Comparison of ENCODE assay signal across 15 cellular contexts in the genomic region with DNA sequence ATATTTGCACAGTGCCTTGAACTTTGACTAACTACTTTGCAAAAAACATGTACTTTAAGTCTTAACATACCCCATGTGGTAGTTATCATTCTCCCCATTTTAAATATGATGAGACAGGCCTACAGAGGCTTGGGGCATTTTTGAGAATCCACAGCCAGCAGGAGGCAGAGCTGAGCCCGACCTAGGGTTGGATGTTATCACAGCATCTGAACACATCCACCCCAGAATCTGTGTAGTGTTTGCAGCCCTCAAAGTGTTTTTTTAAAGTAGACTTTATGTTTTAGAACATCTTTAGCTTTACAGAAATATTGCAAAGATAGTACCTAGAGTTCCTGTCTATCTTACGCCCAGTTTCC. TPM values are rescaled to one million over a fixed set of nuclear protein-coding genes. Genes with fewer than 3 reads are reported as not detected.
DNase-seq lines count a peak whose midpoint lies in the region; ATAC-seq, FAIRE-seq and TF ChIP-seq lines count a peak whose summit lies in the region.
"Had no signal": no experiment of that assay in that cellular context is flagged by ENCODE, and none has a peak within 500 bp of the region (broad histone marks: within the 10 kb centered on the region; RNA-seq: fewer than 3 reads in every experiment).

No MANE protein-coding gene starts in this region.

- H3K79me2 ChIP-seq in neural progenitor cell (ENCODE audit: low read depth) = no peaks in the 10 kb centered on the region

- H3K9me3 Mint-ChIP-seq in neural progenitor cell = no peaks in the 10 kb centered on the region
- H3K9me3 Mint-ChIP-seq: activated T-helper 2 cell treated with anti-CD3 and anti-CD28 coated beads, Interferon-gamma antibody, Interleukin-2, Interleukin-4, amounts not matched to agents 10 μg/mL and 5 μg/mL and 100 μg/mL, durations not matched to agents 14 hours and 24 hours and 36 hours; central memory CD8-positive, alpha-beta T cell; nephron had no signal

- no peak for ATAC-seq in left ventricle myocardium superior

- intact Hi-C loops in left ventricle myocardium superior (cut with micrococcal nuclease) = no loop called here

- no peaks in the 10 kb centered on the region for H3K9me3 ChIP-seq in neural progenitor cell (ENCODE audit: low read depth)
- H3K9me3 ChIP-seq: spleen, tibial nerve had no signal

- H3K9ac ChIP-seq in neural progenitor cell = no peak overlapping the region

- H3K27ac Mint-ChIP-seq in neural progenitor cell = no peak overlapping the region
- H3K27ac Mint-ChIP-seq: activated T-helper 2 cell treated with anti-CD3 and anti-CD28 coated beads, Interferon-gamma antibody, Interleukin-2, Interleukin-4, amounts not matched to agents 10 μg/mL and 5 μg/mL and 100 μg/mL, durations not matched to agents 14 hours and 24 hours and 36 hours; nephron had no signal

- H2AFZ ChIP-seq in neural progenitor cell (replicated peaks) = no peak overlapping the region

- H3K36me3 Mint-ChIP-seq in neural progenitor cell = no peaks in the 10 kb centered on the region

- H3K4me2 ChIP-seq in neural progenitor cell = no peak overlapping the region

- no peak for FAIRE-seq in bronchial epithelial cell (lab: Jason Lieb, UNC)
- FAIRE-seq: kidney had no signal

- H3K4me3 ChIP-seq in LNCaP clone FGC (ENCODE audit: low read depth, low read length) = no peak overlapping the region
- H3K4me3 ChIP-seq in bronchial epithelial cell (ENCODE audit: low read depth, low read length) = no peak overlapping the region
- H3K4me3 ChIP-seq in neural progenitor cell = no peak overlapping the region
- H3K4me3 ChIP-seq: spleen, tibial nerve had no signal

- H3K4me1 ChIP-seq in neural progenitor cell = no peaks in the 10 kb centered on the region
- H3K4me1 ChIP-seq: spleen, tibial nerve had no signal

- peaks cover 10% of the 10 kb centered on the region for H3K27me3 Mint-ChIP-seq in neural progenitor cell (ENCODE audit: insufficient read depth, low read depth)

- H3K36me3 ChIP-seq in bronchial epithelial cell (ENCODE audit: control insufficient read depth, insufficient read depth, low read length) (no peaks in the 10 kb centered on the region), neural progenitor cell (no peaks in the 10 kb centered on the region)
- H3K36me3 ChIP-seq: spleen, tibial nerve had no signal

- H3K4me1 Mint-ChIP-seq in neural progenitor cell = no peaks in the 10 kb centered on the region
- H3K4me1 Mint-ChIP-seq: central memory CD8-positive, alpha-beta T cell; nephron had no signal

- H3K27me3 ChIP-seq in bronchial epithelial cell (ENCODE audit: control insufficient read depth, insufficient read depth, low read length) (no peaks in the 10 kb centered on the region), neural progenitor cell (no peaks in the 10 kb centered on the region)
- H3K27me3 ChIP-seq: spleen, tibial nerve had no signal

- H3K4me3 Mint-ChIP-seq in neural progenitor cell = no peak overlapping the region
- H3K4me3 Mint-ChIP-seq: central memory CD8-positive, alpha-beta T cell; nephron had no signal

- H3F3A ChIP-seq in neural progenitor cell (ENCODE audit: low read depth) = no peaks in the 10 kb centered on the region

- H4K20me1 ChIP-seq in neural progenitor cell (ENCODE audit: low read depth) = no peaks in the 10 kb centered on the region

- peak; percentile 28 for DNase-seq in NCI-H82 (lab: John Stamatoyannopoulos, UW)
- DNase-seq in NCI-H82 treated with DMSO at 0.1 percent for 48 hours (lab: John Stamatoyannopoulos, UW; ENCODE audit: unreplicated experiment) = no peak
- DNase-seq in LNCaP clone FGC (ENCODE audit: low read depth) = no peak
- no peak for DNase-seq in bronchial epithelial cell (ENCODE audit: low read depth)
- DNase-seq in neural progenitor cell (ENCODE audit: low spot score) = peak; percentile 20
- no peak for DNase-seq in activated naive CD4-positive, alpha-beta T cell (lab: John Stamatoyannopoulos, UW)
- no peak for DNase-seq in NCI-H146 (lab: John Stamatoyannopoulos, UW)
- no peak for DNase-seq in left ventricle myocardium superior
- DNase-seq: Right ventricle myocardium superior, spleen had no signal

- TF ChIP-seq CTCF in LNCaP clone FGC (IDR thresholded peaks at IDR 0.05; ENCODE audit: control insufficient read depth, extremely low read depth, insufficient read depth) = peak; percentile 21; the same call in 1 of the 2 replicates
- TF ChIP-seq CTCF in bronchial epithelial cell (IDR thresholded peaks at IDR 0.05; ENCODE audit: insufficient read depth, low read length, severe bottlenecking) = peak; percentile 8
- peak; percentile 61 for TF ChIP-seq CTCF in neural progenitor cell (IDR thresholded peaks at IDR 0.05)

- H3K27ac ChIP-seq in neural progenitor cell = no peak overlapping the region
- H3K27ac ChIP-seq: spleen, tibial nerve had no signal

RNA-seq across cellular contexts. Expression of gene OTOG, which starts 17.6 kb away (rescaled TPM):
- total RNA-seq in bronchial epithelial cell (not detected in 2 replicates), neural progenitor cell (ENCODE audit: low replicate concordance) (0.34 and 42.1 TPM in 2 replicates), left ventricle myocardium superior (not detected)
- total RNA-seq: activated T-helper 2 cell treated with anti-CD3 and anti-CD28 coated beads, Interferon-gamma antibody, Interleukin-2, Interleukin-4, amounts not matched to agents 10 μg/mL and 5 μg/mL and 100 μg/mL, durations not matched to agents 14 hours and 24 hours and 36 hours; Right ventricle myocardium superior; spleen; tibial nerve had no signal

RNA-seq across cellular contexts. Expression of gene USH1C, which starts 20.4 kb away (rescaled TPM):
- total RNA-seq in bronchial epithelial cell = not detected in 2 replicates
- 0.24 and 0.56 TPM in 2 replicates for total RNA-seq in neural progenitor cell (ENCODE audit: low replicate concordance)
- total RNA-seq in left ventricle myocardium superior = 1.3 TPM
- total RNA-seq: activated T-helper 2 cell treated with anti-CD3 and anti-CD28 coated beads, Interferon-gamma antibody, Interleukin-2, Interleukin-4, amounts not matched to agents 10 μg/mL and 5 μg/mL and 100 μg/mL, durations not matched to agents 14 hours and 24 hours and 36 hours; spleen; tibial nerve had no signal

Comparison
In these comparisons a context has a peak if more than half of its experiments do, and no peak if none do; other contexts are left out.
1. DNase-seq: peak in NCI-H82 (single experiment) and neural progenitor cell (single experiment); none in NCI-H82 treated with DMSO at 0.1 percent for 48 hours (single experiment), LNCaP clone FGC (single experiment), bronchial epithelial cell (single experiment), activated naive CD4-positive, alpha-beta T cell (0 of 4), NCI-H146 (single experiment) and left ventricle myocardium superior (single experiment).
2. CTCF ChIP-seq: peak in every context shown above with its lines; median percentile 61 in neural progenitor cell; 21 in LNCaP clone FGC; 8 in bronchial epithelial cell.